Comparison of ENCODE assay signal across 1 cellular context in the genomic region with DNA sequence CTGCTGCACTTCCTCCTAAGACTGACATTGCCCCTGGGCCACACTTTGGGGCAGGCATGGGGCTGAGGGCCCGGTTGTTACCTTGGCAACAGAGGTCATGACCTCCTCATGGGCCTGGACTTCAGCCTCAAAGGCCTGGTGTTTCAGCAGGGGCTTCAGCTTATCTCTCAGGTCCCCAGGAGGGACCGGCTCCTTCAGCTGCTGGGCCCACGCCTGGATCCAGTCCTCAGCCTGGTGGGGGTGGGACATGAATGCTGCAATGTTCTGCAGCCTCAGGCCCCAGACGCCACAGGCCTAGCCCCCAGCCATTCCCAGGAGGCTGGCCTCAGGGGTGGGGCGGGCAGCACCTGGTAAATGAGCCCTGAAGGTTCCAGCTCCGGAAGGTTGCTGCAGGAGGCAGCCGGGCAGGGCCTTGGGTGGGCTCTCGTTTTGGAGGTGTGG.
A peak's percentile ranks its signal among the peaks of the same experiment; 100 is the strongest.
TF ChIP-seq lines count a peak whose summit lies in the region.

No MANE protein-coding gene starts in this region.

TF ChIP-seq in HepG2, 621 proteins besides CTCF, POLR2A, EP300 and RAD21 (continued from another document and continues in another):
- TF ChIP-seq, protein P1, sequence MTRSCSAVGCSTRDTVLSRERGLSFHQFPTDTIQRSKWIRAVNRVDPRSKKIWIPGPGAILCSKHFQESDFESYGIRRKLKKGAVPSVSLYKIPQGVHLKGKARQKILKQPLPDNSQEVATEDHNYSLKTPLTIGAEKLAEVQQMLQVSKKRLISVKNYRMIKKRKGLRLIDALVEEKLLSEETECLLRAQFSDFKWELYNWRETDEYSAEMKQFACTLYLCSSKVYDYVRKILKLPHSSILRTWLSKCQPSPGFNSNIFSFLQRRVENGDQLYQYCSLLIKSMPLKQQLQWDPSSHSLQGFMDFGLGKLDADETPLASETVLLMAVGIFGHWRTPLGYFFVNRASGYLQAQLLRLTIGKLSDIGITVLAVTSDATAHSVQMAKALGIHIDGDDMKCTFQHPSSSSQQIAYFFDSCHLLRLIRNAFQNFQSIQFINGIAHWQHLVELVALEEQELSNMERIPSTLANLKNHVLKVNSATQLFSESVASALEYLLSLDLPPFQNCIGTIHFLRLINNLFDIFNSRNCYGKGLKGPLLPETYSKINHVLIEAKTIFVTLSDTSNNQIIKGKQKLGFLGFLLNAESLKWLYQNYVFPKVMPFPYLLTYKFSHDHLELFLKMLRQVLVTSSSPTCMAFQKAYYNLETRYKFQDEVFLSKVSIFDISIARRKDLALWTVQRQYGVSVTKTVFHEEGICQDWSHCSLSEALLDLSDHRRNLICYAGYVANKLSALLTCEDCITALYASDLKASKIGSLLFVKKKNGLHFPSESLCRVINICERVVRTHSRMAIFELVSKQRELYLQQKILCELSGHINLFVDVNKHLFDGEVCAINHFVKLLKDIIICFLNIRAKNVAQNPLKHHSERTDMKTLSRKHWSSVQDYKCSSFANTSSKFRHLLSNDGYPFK (CRISPR knock-in tag; IDR thresholded peaks at IDR 0.05; ENCODE audit: borderline replicate concordance), result peak; percentile 27; the same call in 1 of the 2 replicates
- TF ChIP-seq ZSCAN25 (CRISPR knock-in tag; IDR thresholded peaks at IDR 0.05) (no peak), FOXJ3 (CRISPR knock-in tag; IDR thresholded peaks at IDR 0.05; ENCODE audit: borderline replicate concordance) (no peak), ARHGAP35 (CRISPR knock-in tag; IDR thresholded peaks at IDR 0.05; ENCODE audit: borderline replicate concordance) (no peak), SSRP1 (CRISPR knock-in tag; IDR thresholded peaks at IDR 0.05) (no peak), ZFX (CRISPR knock-in tag; IDR thresholded peaks at IDR 0.05; ENCODE audit: low read depth) (peak; percentile 79), KLF16 (CRISPR knock-in tag; IDR thresholded peaks at IDR 0.05) (no peak), ZNF644 (CRISPR knock-in tag; IDR thresholded peaks at IDR 0.05; ENCODE audit: low read depth) (no peak), ZSCAN29 (CRISPR knock-in tag; conservative IDR thresholded peaks at IDR 0.05) (peak; percentile 66; the same call in 1 of the 2 replicates), CENPT (CRISPR knock-in tag; IDR thresholded peaks at IDR 0.05; ENCODE audit: low read depth) (no peak), KLF12 (CRISPR knock-in tag; IDR thresholded peaks at IDR 0.05; ENCODE audit: borderline replicate concordance) (no peak), HNF4G (IDR thresholded peaks at IDR 0.05; ENCODE audit: borderline replicate concordance, low read depth, low read length) (peak; percentile 45; the same call in 1 of the 2 replicates), HNF4G (CRISPR knock-in tag; IDR thresholded peaks at IDR 0.05; ENCODE audit: borderline replicate concordance, low read depth) (no peak), IRX3 (CRISPR knock-in tag; IDR thresholded peaks at IDR 0.05; ENCODE audit: borderline replicate concordance, low read depth) (no peak), RXRA (CRISPR knock-in tag; IDR thresholded peaks at IDR 0.05) (peak; percentile 83), ZNF468 (CRISPR knock-in tag; IDR thresholded peaks at IDR 0.05) (no peak), PAX8 (CRISPR knock-in tag; IDR thresholded peaks at IDR 0.05; ENCODE audit: borderline replicate concordance) (peak; percentile 82; the same call in 1 of the 2 replicates), MYC (CRISPR knock-in tag; IDR thresholded peaks at IDR 0.05; ENCODE audit: borderline replicate concordance) (peak; percentile 19; the same call in 1 of the 2 replicates), HNRNPK (IDR thresholded peaks at IDR 0.05; ENCODE audit: low read depth, low read length, poor library complexity, severe bottlenecking) (no peak), MTA1 (CRISPR knock-in tag; IDR thresholded peaks at IDR 0.05; ENCODE audit: borderline replicate concordance) (0 out of 2 replicates have a peak, but pooled peaks have one; percentile 49), ZNF143 (CRISPR knock-in tag; IDR thresholded peaks at IDR 0.05) (no peak), SAP130 (CRISPR knock-in tag; IDR thresholded peaks at IDR 0.05; ENCODE audit: low read depth) (peak; percentile 28; the same call in 1 of the 2 replicates), RFX3 (CRISPR knock-in tag; IDR thresholded peaks at IDR 0.05) (peak; percentile 79), ZBTB7B (CRISPR knock-in tag; IDR thresholded peaks at IDR 0.05) (peak; percentile 65), POLR2G (IDR thresholded peaks at IDR 0.05; ENCODE audit: low read depth, low read length) (no peak), SRSF4 (IDR thresholded peaks at IDR 0.05; ENCODE audit: low read depth, low read length, poor library complexity, severe bottlenecking) (no peak), CEBPG (CRISPR knock-in tag; IDR thresholded peaks at IDR 0.05) (no peak), ZIK1 (CRISPR knock-in tag; IDR thresholded peaks at IDR 0.05; ENCODE audit: borderline replicate concordance, low read depth) (no peak), CBX2 (IDR thresholded peaks at IDR 0.05; ENCODE audit: low read depth, low read length) (no peak), CBX2 (CRISPR knock-in tag; IDR thresholded peaks at IDR 0.05; ENCODE audit: low read depth) (no peak)
- TF ChIP-seq, protein P2, sequence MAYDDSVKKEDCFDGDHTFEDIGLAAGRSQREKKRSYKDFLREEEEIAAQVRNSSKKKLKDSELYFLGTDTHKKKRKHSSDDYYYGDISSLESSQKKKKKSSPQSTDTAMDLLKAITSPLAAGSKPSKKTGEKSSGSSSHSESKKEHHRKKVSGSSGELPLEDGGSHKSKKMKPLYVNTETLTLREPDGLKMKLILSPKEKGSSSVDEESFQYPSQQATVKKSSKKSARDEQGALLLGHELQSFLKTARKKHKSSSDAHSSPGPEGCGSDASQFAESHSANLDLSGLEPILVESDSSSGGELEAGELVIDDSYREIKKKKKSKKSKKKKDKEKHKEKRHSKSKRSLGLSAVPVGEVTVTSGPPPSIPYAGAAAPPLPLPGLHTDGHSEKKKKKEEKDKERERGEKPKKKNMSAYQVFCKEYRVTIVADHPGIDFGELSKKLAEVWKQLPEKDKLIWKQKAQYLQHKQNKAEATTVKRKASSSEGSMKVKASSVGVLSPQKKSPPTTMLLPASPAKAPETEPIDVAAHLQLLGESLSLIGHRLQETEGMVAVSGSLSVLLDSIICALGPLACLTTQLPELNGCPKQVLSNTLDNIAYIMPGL (CRISPR knock-in tag; IDR thresholded peaks at IDR 0.05; ENCODE audit: borderline replicate concordance in 1 of 2, low read depth in 1 of 2), result 0 out of 4 replicates have a peak, but pooled peaks of 1 of the 2 experiments have one; percentile 22
- TF ChIP-seq, protein P3, sequence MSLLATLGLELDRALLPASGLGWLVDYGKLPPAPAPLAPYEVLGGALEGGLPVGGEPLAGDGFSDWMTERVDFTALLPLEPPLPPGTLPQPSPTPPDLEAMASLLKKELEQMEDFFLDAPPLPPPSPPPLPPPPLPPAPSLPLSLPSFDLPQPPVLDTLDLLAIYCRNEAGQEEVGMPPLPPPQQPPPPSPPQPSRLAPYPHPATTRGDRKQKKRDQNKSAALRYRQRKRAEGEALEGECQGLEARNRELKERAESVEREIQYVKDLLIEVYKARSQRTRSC (CRISPR knock-in tag; IDR thresholded peaks at IDR 0.05; ENCODE audit: low read depth), result 0 out of 2 replicates have a peak, but pooled peaks have one; percentile 46
- TF ChIP-seq, protein P4, sequence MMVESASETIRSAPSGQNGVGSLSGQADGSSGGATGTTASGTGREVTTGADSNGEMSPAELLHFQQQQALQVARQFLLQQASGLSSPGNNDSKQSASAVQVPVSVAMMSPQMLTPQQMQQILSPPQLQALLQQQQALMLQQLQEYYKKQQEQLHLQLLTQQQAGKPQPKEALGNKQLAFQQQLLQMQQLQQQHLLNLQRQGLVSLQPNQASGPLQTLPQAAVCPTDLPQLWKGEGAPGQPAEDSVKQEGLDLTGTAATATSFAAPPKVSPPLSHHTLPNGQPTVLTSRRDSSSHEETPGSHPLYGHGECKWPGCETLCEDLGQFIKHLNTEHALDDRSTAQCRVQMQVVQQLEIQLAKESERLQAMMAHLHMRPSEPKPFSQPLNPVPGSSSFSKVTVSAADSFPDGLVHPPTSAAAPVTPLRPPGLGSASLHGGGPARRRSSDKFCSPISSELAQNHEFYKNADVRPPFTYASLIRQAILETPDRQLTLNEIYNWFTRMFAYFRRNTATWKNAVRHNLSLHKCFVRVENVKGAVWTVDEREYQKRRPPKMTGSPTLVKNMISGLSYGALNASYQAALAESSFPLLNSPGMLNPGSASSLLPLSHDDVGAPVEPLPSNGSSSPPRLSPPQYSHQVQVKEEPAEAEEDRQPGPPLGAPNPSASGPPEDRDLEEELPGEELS (CRISPR knock-in tag; IDR thresholded peaks at IDR 0.05), result no peak
- TF ChIP-seq, protein P5, sequence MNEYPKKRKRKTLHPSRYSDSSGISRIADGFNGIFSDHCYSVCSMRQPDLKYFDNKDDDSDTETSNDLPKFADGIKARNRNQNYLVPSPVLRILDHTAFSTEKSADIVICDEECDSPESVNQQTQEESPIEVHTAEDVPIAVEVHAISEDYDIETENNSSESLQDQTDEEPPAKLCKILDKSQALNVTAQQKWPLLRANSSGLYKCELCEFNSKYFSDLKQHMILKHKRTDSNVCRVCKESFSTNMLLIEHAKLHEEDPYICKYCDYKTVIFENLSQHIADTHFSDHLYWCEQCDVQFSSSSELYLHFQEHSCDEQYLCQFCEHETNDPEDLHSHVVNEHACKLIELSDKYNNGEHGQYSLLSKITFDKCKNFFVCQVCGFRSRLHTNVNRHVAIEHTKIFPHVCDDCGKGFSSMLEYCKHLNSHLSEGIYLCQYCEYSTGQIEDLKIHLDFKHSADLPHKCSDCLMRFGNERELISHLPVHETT (CRISPR knock-in tag; conservative IDR thresholded peaks at IDR 0.05), result no peak
- TF ChIP-seq, protein P6, sequence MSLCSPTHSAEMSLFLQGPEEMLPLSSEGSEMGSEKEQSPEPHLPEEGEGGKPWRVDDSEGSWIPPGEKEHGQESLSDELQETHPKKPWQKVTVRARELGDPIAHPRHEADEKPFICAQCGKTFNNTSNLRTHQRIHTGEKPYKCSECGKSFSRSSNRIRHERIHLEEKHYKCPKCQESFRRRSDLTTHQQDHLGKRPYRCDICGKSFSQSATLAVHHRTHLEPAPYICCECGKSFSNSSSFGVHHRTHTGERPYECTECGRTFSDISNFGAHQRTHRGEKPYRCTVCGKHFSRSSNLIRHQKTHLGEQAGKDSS (CRISPR knock-in tag; IDR thresholded peaks at IDR 0.05; ENCODE audit: borderline replicate concordance, low read depth), result no peak
- TF ChIP-seq, protein P7, sequence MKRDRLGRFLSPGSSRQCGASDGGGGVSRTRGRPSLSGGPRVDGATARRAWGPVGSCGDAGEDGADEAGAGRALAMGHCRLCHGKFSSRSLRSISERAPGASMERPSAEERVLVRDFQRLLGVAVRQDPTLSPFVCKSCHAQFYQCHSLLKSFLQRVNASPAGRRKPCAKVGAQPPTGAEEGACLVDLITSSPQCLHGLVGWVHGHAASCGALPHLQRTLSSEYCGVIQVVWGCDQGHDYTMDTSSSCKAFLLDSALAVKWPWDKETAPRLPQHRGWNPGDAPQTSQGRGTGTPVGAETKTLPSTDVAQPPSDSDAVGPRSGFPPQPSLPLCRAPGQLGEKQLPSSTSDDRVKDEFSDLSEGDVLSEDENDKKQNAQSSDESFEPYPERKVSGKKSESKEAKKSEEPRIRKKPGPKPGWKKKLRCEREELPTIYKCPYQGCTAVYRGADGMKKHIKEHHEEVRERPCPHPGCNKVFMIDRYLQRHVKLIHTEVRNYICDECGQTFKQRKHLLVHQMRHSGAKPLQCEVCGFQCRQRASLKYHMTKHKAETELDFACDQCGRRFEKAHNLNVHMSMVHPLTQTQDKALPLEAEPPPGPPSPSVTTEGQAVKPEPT (CRISPR knock-in tag; IDR thresholded peaks at IDR 0.05; ENCODE audit: low read depth), result 0 out of 2 replicates have a peak, but pooled peaks have one; percentile 30
- TF ChIP-seq, protein P8, sequence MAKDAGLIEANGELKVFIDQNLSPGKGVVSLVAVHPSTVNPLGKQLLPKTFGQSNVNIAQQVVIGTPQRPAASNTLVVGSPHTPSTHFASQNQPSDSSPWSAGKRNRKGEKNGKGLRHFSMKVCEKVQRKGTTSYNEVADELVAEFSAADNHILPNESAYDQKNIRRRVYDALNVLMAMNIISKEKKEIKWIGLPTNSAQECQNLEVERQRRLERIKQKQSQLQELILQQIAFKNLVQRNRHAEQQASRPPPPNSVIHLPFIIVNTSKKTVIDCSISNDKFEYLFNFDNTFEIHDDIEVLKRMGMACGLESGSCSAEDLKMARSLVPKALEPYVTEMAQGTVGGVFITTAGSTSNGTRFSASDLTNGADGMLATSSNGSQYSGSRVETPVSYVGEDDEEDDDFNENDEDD (CRISPR knock-in tag; IDR thresholded peaks at IDR 0.05; ENCODE audit: borderline replicate concordance), result no peak
- TF ChIP-seq, protein P9, sequence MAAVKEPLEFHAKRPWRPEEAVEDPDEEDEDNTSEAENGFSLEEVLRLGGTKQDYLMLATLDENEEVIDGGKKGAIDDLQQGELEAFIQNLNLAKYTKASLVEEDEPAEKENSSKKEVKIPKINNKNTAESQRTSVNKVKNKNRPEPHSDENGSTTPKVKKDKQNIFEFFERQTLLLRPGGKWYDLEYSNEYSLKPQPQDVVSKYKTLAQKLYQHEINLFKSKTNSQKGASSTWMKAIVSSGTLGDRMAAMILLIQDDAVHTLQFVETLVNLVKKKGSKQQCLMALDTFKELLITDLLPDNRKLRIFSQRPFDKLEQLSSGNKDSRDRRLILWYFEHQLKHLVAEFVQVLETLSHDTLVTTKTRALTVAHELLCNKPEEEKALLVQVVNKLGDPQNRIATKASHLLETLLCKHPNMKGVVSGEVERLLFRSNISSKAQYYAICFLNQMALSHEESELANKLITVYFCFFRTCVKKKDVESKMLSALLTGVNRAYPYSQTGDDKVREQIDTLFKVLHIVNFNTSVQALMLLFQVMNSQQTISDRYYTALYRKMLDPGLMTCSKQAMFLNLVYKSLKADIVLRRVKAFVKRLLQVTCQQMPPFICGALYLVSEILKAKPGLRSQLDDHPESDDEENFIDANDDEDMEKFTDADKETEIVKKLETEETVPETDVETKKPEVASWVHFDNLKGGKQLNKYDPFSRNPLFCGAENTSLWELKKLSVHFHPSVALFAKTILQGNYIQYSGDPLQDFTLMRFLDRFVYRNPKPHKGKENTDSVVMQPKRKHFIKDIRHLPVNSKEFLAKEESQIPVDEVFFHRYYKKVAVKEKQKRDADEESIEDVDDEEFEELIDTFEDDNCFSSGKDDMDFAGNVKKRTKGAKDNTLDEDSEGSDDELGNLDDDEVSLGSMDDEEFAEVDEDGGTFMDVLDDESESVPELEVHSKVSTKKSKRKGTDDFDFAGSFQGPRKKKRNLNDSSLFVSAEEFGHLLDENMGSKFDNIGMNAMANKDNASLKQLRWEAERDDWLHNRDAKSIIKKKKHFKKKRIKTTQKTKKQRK (IDR thresholded peaks at IDR 0.05; ENCODE audit: low read length), result no peak
- TF ChIP-seq, protein P10, sequence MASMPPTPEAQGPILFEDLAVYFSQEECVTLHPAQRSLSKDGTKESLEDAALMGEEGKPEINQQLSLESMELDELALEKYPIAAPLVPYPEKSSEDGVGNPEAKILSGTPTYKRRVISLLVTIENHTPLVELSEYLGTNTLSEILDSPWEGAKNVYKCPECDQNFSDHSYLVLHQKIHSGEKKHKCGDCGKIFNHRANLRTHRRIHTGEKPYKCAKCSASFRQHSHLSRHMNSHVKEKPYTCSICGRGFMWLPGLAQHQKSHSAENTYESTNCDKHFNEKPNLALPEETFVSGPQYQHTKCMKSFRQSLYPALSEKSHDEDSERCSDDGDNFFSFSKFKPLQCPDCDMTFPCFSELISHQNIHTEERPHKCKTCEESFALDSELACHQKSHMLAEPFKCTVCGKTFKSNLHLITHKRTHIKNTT (CRISPR knock-in tag; IDR thresholded peaks at IDR 0.05), result no peak
